Comparison of ENCODE assay signal across 9 cellular contexts in genomic region chr16:27402964-27403600, GRCh38. TPM values are rescaled to one million over a fixed set of nuclear protein-coding genes. Genes with fewer than 3 reads are reported as not detected.
DNase-seq lines count a peak whose midpoint lies in the region; ATAC-seq and TF ChIP-seq lines count a peak whose summit lies in the region.
"Had no signal": no experiment of that assay in that cellular context is flagged by ENCODE, and none has a peak within 500 bp of the region (broad histone marks: within the 10 kb centered on the region; RNA-seq: fewer than 3 reads in every experiment).

No MANE protein-coding gene starts in this region.

- H3K27me3 Mint-ChIP-seq in CD4-positive, alpha-beta T cell, result no peaks in the 10 kb centered on the region
- no peaks in the 10 kb centered on the region for H3K27me3 Mint-ChIP-seq in naive thymus-derived CD8-positive, alpha-beta T cell

- peak overlapping the region; percentile 94 for H3K27ac ChIP-seq in CD4-positive, alpha-beta T cell (ENCODE audit: low read depth, low read length)
- H3K27ac ChIP-seq in MM.1S (ENCODE audit: low read length), result peak overlapping the region; percentile 69; the same call in 1 of the 2 replicates
- H3K27ac ChIP-seq: SJSA1 had no signal

- H3K9me3 ChIP-seq in CD4-positive, alpha-beta T cell (ENCODE audit: control insufficient read depth, low read length), result no peaks in the 10 kb centered on the region
- no peaks in the 10 kb centered on the region for H3K9me3 ChIP-seq in MM.1S (replicated peaks; ENCODE audit: insufficient read depth, low read length)
- H3K9me3 ChIP-seq: SJSA1 had no signal

- ATAC-seq in CD4-positive, alpha-beta T cell (ENCODE audit: poor library complexity), result peak; percentile 6
- ATAC-seq in naive thymus-derived CD8-positive, alpha-beta T cell, result no peak
- ATAC-seq in HG02973 (IDR thresholded peaks at IDR 0.05; ENCODE audit: unreplicated experiment), result no peak

- H3K36me3 Mint-ChIP-seq in CD4-positive, alpha-beta T cell (ENCODE audit: low read depth), result peaks cover 45% of the 10 kb centered on the region
- H3K36me3 Mint-ChIP-seq in naive thymus-derived CD8-positive, alpha-beta T cell, result peaks cover 2 to 9% (median 3%) of the 10 kb centered on the region in 3 donors

- peak overlapping the region; percentile 98 for H3K4me2 ChIP-seq in MM.1S (ENCODE audit: low read depth, low read length)

- peaks cover 9% of the 10 kb centered on the region; the same call in 1 of the 2 replicates for H3F3A ChIP-seq in MM.1S (ENCODE audit: insufficient read depth, low read length)

- CTCF ChIA-PET in CD4-positive, alpha-beta T cell (lab: Charles Lee), result interaction anchor here (0.9 to 5.5 kb wide), 6 partner anchors 44 to 223 kb away, joined by 3 to 25 read pairs (median 8); no protein-coding TSS in a partner anchor

- no peaks in the 10 kb centered on the region for H3K9me2 ChIP-seq in MM.1S (replicated peaks; ENCODE audit: insufficient read depth, low read length)

- H3K4me3 ChIP-seq in MM.1S (ENCODE audit: low read length), result peak overlapping the region; percentile 74
- H3K4me3 ChIP-seq: SJSA1 had no signal

- TF ChIP-seq CTCF in CD4-positive, alpha-beta T cell (IDR thresholded peaks at IDR 0.05), result no peak
- no peak for TF ChIP-seq CTCF in MM.1S (IDR thresholded peaks at IDR 0.05; ENCODE audit: low read length)

- H3K4me1 Mint-ChIP-seq in CD4-positive, alpha-beta T cell (ENCODE audit: low read depth), result peaks cover 90% of the 10 kb centered on the region
- H3K4me1 Mint-ChIP-seq in naive thymus-derived CD8-positive, alpha-beta T cell, result peaks cover 37 to 96% (median 84%) of the 10 kb centered on the region in 4 donors

- peak overlapping the region; percentile 57 for H2AFZ ChIP-seq in MM.1S (ENCODE audit: low read length)

- no peaks in the 10 kb centered on the region for H3K9me3 Mint-ChIP-seq in CD4-positive, alpha-beta T cell
- H3K9me3 Mint-ChIP-seq in naive thymus-derived CD8-positive, alpha-beta T cell, result no peaks in the 10 kb centered on the region

- intact Hi-C loops in CD4-positive, alpha-beta T cell (cut with DNase I, micrococcal nuclease), result loop anchor here (1.0 to 5.0 kb wide), 5 partner anchors 28 to 168 kb away; no protein-coding TSS in a partner anchor

- peak overlapping the region; percentile 75 for H3K9ac ChIP-seq in MM.1S (ENCODE audit: low read length)

- no peaks in the 10 kb centered on the region for H3K27me3 ChIP-seq in CD4-positive, alpha-beta T cell (ENCODE audit: control insufficient read depth, insufficient read depth, low read length)
- H3K27me3 ChIP-seq in MM.1S (replicated peaks; ENCODE audit: insufficient read depth, low read length), result no peaks in the 10 kb centered on the region
- H3K27me3 ChIP-seq: SJSA1 had no signal

- peaks cover 23% of the 10 kb centered on the region for H3K79me2 ChIP-seq in MM.1S (ENCODE audit: low read length)

- H3K4me3 Mint-ChIP-seq in CD4-positive, alpha-beta T cell, result peak overlapping the region; percentile 98
- H3K4me3 Mint-ChIP-seq in naive thymus-derived CD8-positive, alpha-beta T cell, result peak overlapping the region; percentile 97 to 99 (median 98)

- DNase-seq in CD4-positive, alpha-beta T cell, result peak in 2 of 10 experiments; percentile 36 to 43
- DNase-seq in MM.1S, result no peak
- DNase-seq in activated T-helper 9 cell treated with anti-CD3 and anti-CD28 coated beads, Interleukin-2, amount 50 U/mL, for 16 hours (ENCODE audit: low read depth), result peak; percentile 28
- peak in 8 of 10 donors; percentile 23 to 65 (median 30) for DNase-seq in naive thymus-derived CD8-positive, alpha-beta T cell
- no peak for DNase-seq in foreskin melanocyte
- DNase-seq in mucosa of gallbladder (ENCODE audit: low spot score), result no peak
- DNase-seq in CD1c-positive myeloid dendritic cell (ENCODE audit: extremely low spot score), result no peak

- H4K20me1 ChIP-seq in MM.1S (ENCODE audit: insufficient read depth, low read length), result no peaks in the 10 kb centered on the region

- H3K27ac Mint-ChIP-seq in CD4-positive, alpha-beta T cell, result peak overlapping the region; percentile 90
- peak overlapping the region; percentile 92 to 100 (median 99) for H3K27ac Mint-ChIP-seq in naive thymus-derived CD8-positive, alpha-beta T cell

- peaks cover 14% of the 10 kb centered on the region for H3K4me1 ChIP-seq in MM.1S (ENCODE audit: low read length)

- no peaks in the 10 kb centered on the region for H3K36me3 ChIP-seq in MM.1S (replicated peaks; ENCODE audit: insufficient read depth, low read length)
- H3K36me3 ChIP-seq: SJSA1 had no signal

- POLR2A ChIA-PET in CD4-positive, alpha-beta T cell (lab: Charles Lee), result interaction anchor here (0.8 to 9.2 kb wide), 16 partner anchors 19 to 234 kb away, joined by 3 to 134 read pairs (median 8); partner anchors contain the start of gene KDM8
- POLR2A ChIA-PET in naive thymus-derived CD8-positive, alpha-beta T cell (lab: Charles Lee), result interaction anchor here (0.6 to 9.3 kb wide), 15 partner anchors 15 to 203 kb away, joined by 3 to 167 read pairs (median 5); partner anchors contain the start of gene KDM8

RNA-seq across cellular contexts. Expression of gene IL21R, which starts 1.1 kb away (rescaled TPM):
- total RNA-seq in CD4-positive, alpha-beta T cell, result 10 to 100 TPM; 34.5 to 34.8 TPM
- 10 to 100 TPM; 29.3 to 29.4 TPM for total RNA-seq in naive thymus-derived CD8-positive, alpha-beta T cell
- polyA plus RNA-seq in naive thymus-derived CD8-positive, alpha-beta T cell, result 10 to 100 TPM; 26.5 to 47.1 (median 33.9) TPM
- 1.2 TPM for total RNA-seq in mucosa of gallbladder

Comparison
In these comparisons a context has a peak if more than half of its experiments do, and no peak if none do; other contexts are left out.
1. DNase-seq: peak in activated T-helper 9 cell treated with anti-CD3 and anti-CD28 coated beads, Interleukin-2, amount 50 U/mL, for 16 hours (single experiment) and naive thymus-derived CD8-positive, alpha-beta T cell (8 of 10); none in MM.1S (single experiment), foreskin melanocyte (single experiment), mucosa of gallbladder (single experiment) and CD1c-positive myeloid dendritic cell (single experiment).
2. RNA of gene IL21R, which starts 1.1 kb away (total RNA-seq): 34.5 to 34.8 TPM in CD4-positive, alpha-beta T cell and 29.3 to 29.4 TPM in naive thymus-derived CD8-positive, alpha-beta T cell; 1.2 TPM in mucosa of gallbladder (single experiment); every median in the first group is over 10 times any median in the second.